ENCODE assay signal across 13 cellular contexts in the genomic region with DNA sequence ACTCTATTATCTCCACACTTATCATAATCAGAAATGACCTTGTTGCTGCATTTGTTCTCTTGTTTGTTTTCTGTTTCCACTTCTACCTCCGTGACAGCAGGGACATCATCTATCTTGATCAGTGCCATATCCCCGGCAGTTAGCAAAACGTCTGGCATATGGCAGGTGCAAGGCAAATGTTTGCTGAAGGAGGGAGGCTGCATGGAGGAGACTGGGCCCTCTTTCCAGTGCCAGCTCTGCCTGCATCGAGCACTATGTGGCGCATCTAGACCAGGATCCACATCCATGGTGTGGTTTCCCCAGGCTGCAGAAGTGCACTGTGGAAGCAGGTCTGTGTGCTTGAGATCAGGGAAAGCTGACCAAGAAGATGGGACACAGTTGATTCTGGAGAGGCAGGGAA.
DNase-seq lines count a peak whose midpoint lies in the region; TF ChIP-seq lines count a peak whose summit lies in the region.
"Had no signal": no experiment of that assay in that cellular context is flagged by ENCODE, and none has a peak within 500 bp of the region (broad histone marks: within the 10 kb centered on the region; RNA-seq: fewer than 3 reads in every experiment).

No MANE protein-coding gene starts in this region.

- TF ChIP-seq CTCF in AG09309 (IDR thresholded peaks at IDR 0.05; ENCODE audit: control insufficient read depth, insufficient read depth, low read depth, low read length, missing control alignments) (peak; percentile 25), epithelial cell of proximal tubule (conservative IDR thresholded peaks at IDR 0.05; ENCODE audit: low read depth, low read length) (peak; percentile 8)

- DNase-seq in AG09309 (ENCODE audit: low read depth) (no peak), M059J (ENCODE audit: low read depth) (peak; percentile 17), NCI-H748 (lab: John Stamatoyannopoulos, UW; ENCODE audit: unreplicated experiment) (peak; percentile 87), epithelial cell of proximal tubule (ENCODE audit: low read depth) (no peak), amniotic stem cell (lab: John Stamatoyannopoulos, UW) (no peak), medulla oblongata (ENCODE audit: extremely low spot score) (no peak), NOMO-1 treated with DMSO at 0.1 percent for 48 hours (lab: John Stamatoyannopoulos, UW; ENCODE audit: unreplicated experiment) (no peak), NOMO-1 (lab: John Stamatoyannopoulos, UW; ENCODE audit: unreplicated experiment in 2 of 2) (no peak)
- DNase-seq: activated CD4-positive, alpha-beta memory T cell treated with anti-CD3 and anti-CD28 coated beads, Interleukin-2, amount 10 ng/mL, durations not matched to agents 7 days and 5 days; activated naive CD4-positive, alpha-beta T cell treated with anti-CD3 and anti-CD28 coated beads for 36 hours; cerebellar nuclear complex; esophagus squamous epithelium; tibial artery had no signal

- no peak overlapping the region for H3K4me3 ChIP-seq in AG09309 (ENCODE audit: control insufficient read depth, low read depth, low read length)
- H3K4me3 ChIP-seq in epithelial cell of proximal tubule (ENCODE audit: low read depth, low read length): no peak overlapping the region
- H3K4me3 ChIP-seq: esophagus squamous epithelium, tibial artery had no signal

Comparison
In these comparisons a context has a peak if more than half of its experiments do, and no peak if none do; other contexts are left out.
1. DNase-seq: peak in M059J (single experiment) and NCI-H748 (single experiment); none in AG09309 (single experiment), epithelial cell of proximal tubule (single experiment), amniotic stem cell (single experiment), medulla oblongata (single experiment), NOMO-1 treated with DMSO at 0.1 percent for 48 hours (single experiment) and NOMO-1 (0 of 2).